12 cellular contexts compared by ENCODE assay signal in genomic region chr14:74400328-74400727, GRCh38. TPM values are rescaled to one million over a fixed set of nuclear protein-coding genes. Genes with fewer than 3 reads are reported as not detected.
DNase-seq lines count a peak whose midpoint lies in the region; ATAC-seq and TF ChIP-seq lines count a peak whose summit lies in the region.
"Had no signal": no experiment of that assay in that cellular context is flagged by ENCODE, and none has a peak within 500 bp of the region (broad histone marks: within the 10 kb centered on the region; RNA-seq: fewer than 3 reads in every experiment).

No MANE protein-coding gene starts in this region.

- H3K4me1 Mint-ChIP-seq in nephron progenitor cell: peaks cover 61% of the 10 kb centered on the region
- peaks cover 20% of the 10 kb centered on the region for H3K4me1 Mint-ChIP-seq in activated CD4-positive, alpha-beta T cell treated with anti-CD3 and anti-CD28 coated beads, Interleukin-2, amount 10 ng/mL, durations not matched to agents 24 days and 14 days

- H3K36me3 Mint-ChIP-seq in nephron progenitor cell (ENCODE audit: low read depth): no peaks in the 10 kb centered on the region
- H3K36me3 Mint-ChIP-seq in activated CD4-positive, alpha-beta T cell treated with anti-CD3 and anti-CD28 coated beads, Interleukin-2, amount 10 ng/mL, durations not matched to agents 24 days and 14 days (ENCODE audit: low read depth): no peaks in the 10 kb centered on the region

- peaks cover 7% of the 10 kb centered on the region for H3K27me3 Mint-ChIP-seq in nephron progenitor cell (ENCODE audit: low read depth, poor library complexity)
- H3K27me3 Mint-ChIP-seq in activated CD4-positive, alpha-beta T cell treated with anti-CD3 and anti-CD28 coated beads, Interleukin-2, amount 10 ng/mL, durations not matched to agents 24 days and 14 days: peaks cover 21% of the 10 kb centered on the region

- H3K4me3 ChIP-seq in choroid plexus epithelial cell (ENCODE audit: low read depth, low read length): no peak overlapping the region

- TF ChIP-seq CTCF in choroid plexus epithelial cell (conservative IDR thresholded peaks at IDR 0.05; ENCODE audit: low read depth, low read length): peak; percentile 52
- TF ChIP-seq CTCF in nephron progenitor cell (IDR thresholded peaks at IDR 0.05): no peak

- no peaks in the 10 kb centered on the region for H3K9me3 Mint-ChIP-seq in nephron progenitor cell
- H3K9me3 Mint-ChIP-seq in activated CD4-positive, alpha-beta T cell treated with anti-CD3 and anti-CD28 coated beads, Interleukin-2, amount 10 ng/mL, durations not matched to agents 24 days and 14 days: no peaks in the 10 kb centered on the region

- intact Hi-C loops in activated CD4-positive, alpha-beta T cell treated with anti-CD3 and anti-CD28 coated beads, Interleukin-2, amount 10 ng/mL, durations not matched to agents 24 days and 14 days (cut with micrococcal nuclease): no loop called here

- ATAC-seq in GM18519 (IDR thresholded peaks at IDR 0.05; ENCODE audit: low FRiP score, unreplicated experiment): no peak

- H3K4me3 Mint-ChIP-seq in nephron progenitor cell: peak overlapping the region; percentile 9
- no peak overlapping the region for H3K4me3 Mint-ChIP-seq in activated CD4-positive, alpha-beta T cell treated with anti-CD3 and anti-CD28 coated beads, Interleukin-2, amount 10 ng/mL, durations not matched to agents 24 days and 14 days

- no peak overlapping the region for H3K27ac Mint-ChIP-seq in nephron progenitor cell
- H3K27ac Mint-ChIP-seq in activated CD4-positive, alpha-beta T cell treated with anti-CD3 and anti-CD28 coated beads, Interleukin-2, amount 10 ng/mL, durations not matched to agents 24 days and 14 days: no peak overlapping the region

- DNase-seq in DMS 273 (lab: John Stamatoyannopoulos, UW; ENCODE audit: unreplicated experiment) (peak; percentile 55), DMS 273 treated with DMSO at 0.1 percent for 48 hours (lab: John Stamatoyannopoulos, UW) (no peak), M059J (ENCODE audit: low read depth) (peak; percentile 26), choroid plexus epithelial cell (ENCODE audit: low read depth) (peak; percentile 38), nephron progenitor cell (no peak)
- DNase-seq in stimulated activated CD4-positive, alpha-beta T cell treated with anti-CD3 and anti-CD28 coated beads, Interleukin-2, amount 100 ng/mL, for 48 hours: no peak
- no peak for DNase-seq in activated CD4-positive, alpha-beta T cell treated with anti-CD3 and anti-CD28 coated beads, Interleukin-2, amount 10 ng/mL, durations not matched to agents 24 days and 14 days
- DNase-seq: activated CD4-positive, CD25-positive, alpha-beta regulatory T cell; NCI-H446 treated with DMSO at 0.1 percent for 48 hours; occipital lobe had no signal

RNA-seq across cellular contexts. Expression of gene SYNDIG1L, which starts 25.7 kb away (rescaled TPM):
- not detected in 2 replicates for total RNA-seq in M059J (2014; rRNA removed; shearing (Covaris generic))
- total RNA-seq in activated CD4-positive, alpha-beta T cell treated with anti-CD3 and anti-CD28 coated beads, Interleukin-2, amount 10 ng/mL, durations not matched to agents 24 days and 14 days: not detected in 2 replicates
- total RNA-seq: astrocyte had no signal

RNA-seq across cellular contexts. Expression of gene VRTN, which starts 52.1 kb away (rescaled TPM):
- total RNA-seq in M059J (2014; rRNA removed; shearing (Covaris generic)): not detected in 2 replicates
- total RNA-seq in activated CD4-positive, alpha-beta T cell treated with anti-CD3 and anti-CD28 coated beads, Interleukin-2, amount 10 ng/mL, durations not matched to agents 24 days and 14 days: not detected in 2 replicates
- total RNA-seq: occipital lobe had no signal

Comparison
In these comparisons a context has a peak if more than half of its experiments do, and no peak if none do; other contexts are left out.
1. DNase-seq: peak in DMS 273 (single experiment), M059J (single experiment) and choroid plexus epithelial cell (single experiment); none in DMS 273 treated with DMSO at 0.1 percent for 48 hours (single experiment), nephron progenitor cell (single experiment), stimulated activated CD4-positive, alpha-beta T cell treated with anti-CD3 and anti-CD28 coated beads, Interleukin-2, amount 100 ng/mL, for 48 hours (0 of 2) and activated CD4-positive, alpha-beta T cell treated with anti-CD3 and anti-CD28 coated beads, Interleukin-2, amount 10 ng/mL, durations not matched to agents 24 days and 14 days (single experiment).